7 cellular contexts compared by ENCODE assay signal in genomic region chr7:87345962-87346371, GRCh38. TPM values are rescaled to one million over a fixed set of nuclear protein-coding genes. Genes with fewer than 3 reads are reported as not detected.
DNase-seq lines count a peak whose midpoint lies in the region; ATAC-seq, FAIRE-seq and TF ChIP-seq lines count a peak whose summit lies in the region.

No MANE protein-coding gene starts in this region.

- WGBS in adrenal gland, 4 donors, result 9 to 12% (median 10%) methylated on average over 8 of the region's 8 CpGs

- intact Hi-C loops in adrenal gland (cut with DNase I), result no loop called here

- TF ChIP-seq POLR2A in adrenal gland (IDR thresholded peaks at IDR 0.05), result no peak

- peaks cover 0 to 18% of the 10 kb centered on the region in 2 donors for H3K4me1 ChIP-seq in adrenal gland (replicated peaks in 1 of 2)
- no peaks in the 10 kb centered on the region for H3K4me1 ChIP-seq in stomach smooth muscle (ENCODE audit: control insufficient read depth, insufficient read depth, low read length)

- H3K4me3 ChIP-seq in adrenal gland (peak overlapping the region; percentile 50 to 70 (median 56)), stomach smooth muscle (ENCODE audit: low read length in 2 of 2) (peak overlapping the region; percentile 83 to 86)

- TF ChIP-seq CTCF in adrenal gland (IDR thresholded peaks at IDR 0.05), result no peak

- H3K27me3 ChIP-seq in adrenal gland (no peaks in the 10 kb centered on the region), stomach smooth muscle (ENCODE audit: control insufficient read depth in 1 of 2, insufficient read depth in 2 of 2, low read length in 2 of 2) (no peaks in the 10 kb centered on the region)

- DNase-seq in GM19239 (ENCODE audit: insufficient read length, low spot score), result no peak
- DNase-seq in adrenal gland, result no peak
- peak; percentile 18 for DNase-seq in inferior parietal cortex (ENCODE audit: extremely low spot score)
- DNase-seq in NCI-H2196 (lab: John Stamatoyannopoulos, UW; ENCODE audit: unreplicated experiment), result no peak
- no peak for DNase-seq in SIG-M5 (lab: John Stamatoyannopoulos, UW)

- peak; percentile 7 for ATAC-seq in HG03135 (IDR thresholded peaks at IDR 0.05; ENCODE audit: unreplicated experiment)

- H3K36me3 ChIP-seq in adrenal gland (replicated peaks in 1 of 2), result peaks cover 0 to 7% of the 10 kb centered on the region in 2 donors
- H3K36me3 ChIP-seq in stomach smooth muscle (ENCODE audit: control insufficient read depth in 2 of 2, insufficient read depth in 2 of 2, low read length in 2 of 2), result peaks cover 11 to 20% of the 10 kb centered on the region in 2 donors

- H3K9me3 ChIP-seq in adrenal gland (replicated peaks in 1 of 3), result no peaks in the 10 kb centered on the region
- no peaks in the 10 kb centered on the region for H3K9me3 ChIP-seq in stomach smooth muscle (ENCODE audit: control insufficient read depth in 2 of 2, low read length in 2 of 2)

- peak overlapping the region; percentile 71 to 79 for H3K9ac ChIP-seq in stomach smooth muscle (ENCODE audit: low read length in 2 of 2)

- H3K27ac ChIP-seq in adrenal gland (peak overlapping the region in 3 of 5 donors; percentile 72 to 92 (median 81)), stomach smooth muscle (ENCODE audit: low read length) (peak overlapping the region; percentile 69)

- peak; percentile 21 for FAIRE-seq in GM19239 (lab: Jason Lieb, UNC)

RNA-seq across cellular contexts. Expression of gene CROT, which starts 0.5 kb away (rescaled TPM):
- total RNA-seq in adrenal gland, result 10 to 100 TPM; 11.9 to 24.1 (median 15.7) TPM
- polyA plus RNA-seq in adrenal gland, result 10 to 100 TPM in 1 of 3 donors, 1 to 10 TPM in 2; 7.7 to 19.5 (median 7.7) TPM
